30 cellular contexts compared by ENCODE assay signal in the genomic region with DNA sequence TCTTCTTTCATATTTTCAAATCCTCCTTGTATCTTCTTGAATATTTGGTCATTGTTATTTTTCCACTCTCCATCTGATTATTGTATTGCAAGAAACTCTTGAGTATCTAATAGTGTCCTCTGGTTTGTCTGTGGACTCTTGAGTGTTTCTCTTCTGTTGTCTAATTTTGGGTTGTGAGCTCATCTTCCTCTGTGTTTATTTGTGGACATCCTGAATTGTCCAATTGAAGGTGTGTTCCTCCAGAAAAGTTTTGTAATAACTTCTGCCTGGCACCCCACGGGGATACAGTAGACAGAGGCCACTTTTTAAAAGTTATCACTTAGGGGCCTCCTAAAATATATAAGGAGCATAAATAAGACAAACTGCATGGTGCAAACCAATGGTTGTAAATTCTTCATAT. TPM values are rescaled to one million over a fixed set of nuclear protein-coding genes. Genes with fewer than 3 reads are reported as not detected.
"Had no signal": no experiment of that assay in that cellular context is flagged by ENCODE, and none has a peak within 500 bp of the region (broad histone marks: within the 10 kb centered on the region; RNA-seq: fewer than 3 reads in every experiment).

No MANE protein-coding gene starts in this region.

- H3K27ac ChIP-seq: ascending aorta, breast epithelium, cardiac muscle cell, coronary artery, dorsolateral prefrontal cortex, WERI-Rb-1 had no signal

- H3K36me3 ChIP-seq: ascending aorta, breast epithelium, cardiac muscle cell, WERI-Rb-1 had no signal

- H3K9me3 ChIP-seq: ascending aorta, breast epithelium had no signal

- ATAC-seq: activated CD4-positive, alpha-beta T cell treated with anti-CD3 and anti-CD28 coated beads for 36 hours; activated CD8-positive, alpha-beta memory T cell treated with anti-CD3 and anti-CD28 coated beads, Interleukin-2, amount 10 ng/mL, durations not matched to agents 7 days and 5 days; activated CD8-positive, alpha-beta T cell treated with anti-CD3 and anti-CD28 coated beads, Interleukin-2, amount 10 ng/mL, durations not matched to agents 7 days and 5 days; activated naive CD4-positive, alpha-beta T cell treated with anti-CD3 and anti-CD28 coated beads, Interleukin-2, amount 50 U/mL, for 72 hours; activated T-cell treated with anti-CD3 and anti-CD28 coated beads, Interleukin-2, amount 50 U/mL, for 72 hours; esophagus mucosa had no signal

- H3K4me3 ChIP-seq: ascending aorta, breast epithelium, cardiac muscle cell, coronary artery, dorsolateral prefrontal cortex had no signal

- H3K4me1 ChIP-seq: breast epithelium had no signal

- DNase-seq: activated CD4-positive, alpha-beta memory T cell treated with anti-CD3 and anti-CD28 coated beads for 36 hours; activated CD4-positive, alpha-beta T cell treated with anti-CD3 and anti-CD28 coated beads for 36 hours; activated CD4-positive, CD25-positive, alpha-beta regulatory T cell; activated CD4-positive, CD25-positive, alpha-beta regulatory T cell treated with anti-CD3 and anti-CD28 coated beads, Interleukin-2, amount 50 U/mL, for 72 hours; activated CD8-positive, alpha-beta memory T cell treated with anti-CD3 and anti-CD28 coated beads, Interleukin-2, amount 10 ng/mL, durations not matched to agents 7 days and 5 days; activated CD8-positive, alpha-beta memory T cell treated with anti-CD3 and anti-CD28 coated beads, Interleukin-2, amount 50 U/mL, for 4 hours; activated CD8-positive, alpha-beta T cell treated with anti-CD3 and anti-CD28 coated beads, Interleukin-2, amount 10 ng/mL, durations not matched to agents 7 days and 5 days; activated gamma-delta T cell; activated naive CD4-positive, alpha-beta T cell; activated naive CD4-positive, alpha-beta T cell treated with anti-CD3 and anti-CD28 coated beads, Interleukin-2, amount 10 ng/mL, durations not matched to agents 7 days and 5 days; activated naive CD8-positive, alpha-beta T cell treated with anti-CD3 and anti-CD28 coated beads, Interleukin-2, amount 10 ng/mL, durations not matched to agents 7 days and 5 days; activated T-cell treated with anti-CD3 and anti-CD28 coated beads, Interleukin-2, amount 50 U/mL, for 24 hours; activated T-cell treated with anti-CD3 and anti-CD28 coated beads, Interleukin-2, amount 50 U/mL, for 72 hours; dorsolateral prefrontal cortex; effector memory CD4-positive, alpha-beta T cell; endodermal cell; foreskin fibroblast; T-helper 2 cell; WERI-Rb-1 had no signal

- H3K27me3 ChIP-seq: ascending aorta, breast epithelium, cardiac muscle cell, dorsolateral prefrontal cortex had no signal

RNA-seq across cellular contexts. Expression of a gene that starts 3.1 kb away (rescaled TPM):
- total RNA-seq: activated CD4-positive, alpha-beta memory T cell treated with anti-CD3 and anti-CD28 coated beads for 36 hours; activated CD4-positive, alpha-beta T cell treated with anti-CD3 and anti-CD28 coated beads for 36 hours; activated CD4-positive, alpha-beta T cell treated with anti-CD3 and anti-CD28 coated beads, Interleukin-2, amount 10 ng/mL, durations not matched to agents 24 days and 14 days; activated CD8-positive, alpha-beta memory T cell treated with anti-CD3 and anti-CD28 coated beads for 36 hours; activated CD8-positive, alpha-beta memory T cell treated with anti-CD3 and anti-CD28 coated beads, Interleukin-2, amount 10 ng/mL, durations not matched to agents 7 days and 5 days; activated CD8-positive, alpha-beta T cell treated with anti-CD3 and anti-CD28 coated beads, Interleukin-2, amount 10 ng/mL, durations not matched to agents 7 days and 5 days; activated naive CD4-positive, alpha-beta T cell treated with anti-CD3 and anti-CD28 coated beads, Interleukin-2, amount 50 U/mL, for 72 hours; activated naive CD8-positive, alpha-beta T cell treated with anti-CD3 and anti-CD28 coated beads, Interleukin-2, amount 10 ng/mL, durations not matched to agents 7 days and 5 days; activated T-cell treated with anti-CD3 and anti-CD28 coated beads, Interleukin-2, amount 50 U/mL, for 72 hours; T-helper 1 cell treated with Interleukin-12 subunit alpha and Interleukin-12 subunit beta and Interleukin-4 antibody, amounts not matched to agents 30 ng/mL and 1 ng/mL, for 36 hours had no signal

RNA-seq across cellular contexts. Expression of a gene that starts 38.8 kb away (rescaled TPM):
- total RNA-seq: activated CD4-positive, alpha-beta memory T cell treated with anti-CD3 and anti-CD28 coated beads for 36 hours; activated CD4-positive, alpha-beta T cell treated with anti-CD3 and anti-CD28 coated beads for 36 hours; activated CD4-positive, alpha-beta T cell treated with anti-CD3 and anti-CD28 coated beads, Interleukin-2, amount 10 ng/mL, durations not matched to agents 24 days and 14 days; activated CD8-positive, alpha-beta memory T cell treated with anti-CD3 and anti-CD28 coated beads, Interleukin-2, amount 10 ng/mL, durations not matched to agents 7 days and 5 days; activated CD8-positive, alpha-beta T cell treated with anti-CD3 and anti-CD28 coated beads, Interleukin-2, amount 10 ng/mL, durations not matched to agents 7 days and 5 days; activated naive CD4-positive, alpha-beta T cell treated with anti-CD3 and anti-CD28 coated beads, Interleukin-2, amount 50 U/mL, for 72 hours; activated naive CD8-positive, alpha-beta T cell treated with anti-CD3 and anti-CD28 coated beads, Interleukin-2, amount 10 ng/mL, durations not matched to agents 7 days and 5 days; activated T-cell treated with anti-CD3 and anti-CD28 coated beads, Interleukin-2, amount 50 U/mL, for 72 hours; cardiac muscle cell; endodermal cell; epithelial cell of proximal tubule; glomerular endothelial cell; T-helper 1 cell treated with Interleukin-12 subunit alpha and Interleukin-12 subunit beta and Interleukin-4 antibody, amounts not matched to agents 30 ng/mL and 1 ng/mL, for 36 hours had no signal
- polyA plus RNA-seq: cardiac muscle cell had no signal
